ENCODE assay signal across 8 cellular contexts in the genomic region with DNA sequence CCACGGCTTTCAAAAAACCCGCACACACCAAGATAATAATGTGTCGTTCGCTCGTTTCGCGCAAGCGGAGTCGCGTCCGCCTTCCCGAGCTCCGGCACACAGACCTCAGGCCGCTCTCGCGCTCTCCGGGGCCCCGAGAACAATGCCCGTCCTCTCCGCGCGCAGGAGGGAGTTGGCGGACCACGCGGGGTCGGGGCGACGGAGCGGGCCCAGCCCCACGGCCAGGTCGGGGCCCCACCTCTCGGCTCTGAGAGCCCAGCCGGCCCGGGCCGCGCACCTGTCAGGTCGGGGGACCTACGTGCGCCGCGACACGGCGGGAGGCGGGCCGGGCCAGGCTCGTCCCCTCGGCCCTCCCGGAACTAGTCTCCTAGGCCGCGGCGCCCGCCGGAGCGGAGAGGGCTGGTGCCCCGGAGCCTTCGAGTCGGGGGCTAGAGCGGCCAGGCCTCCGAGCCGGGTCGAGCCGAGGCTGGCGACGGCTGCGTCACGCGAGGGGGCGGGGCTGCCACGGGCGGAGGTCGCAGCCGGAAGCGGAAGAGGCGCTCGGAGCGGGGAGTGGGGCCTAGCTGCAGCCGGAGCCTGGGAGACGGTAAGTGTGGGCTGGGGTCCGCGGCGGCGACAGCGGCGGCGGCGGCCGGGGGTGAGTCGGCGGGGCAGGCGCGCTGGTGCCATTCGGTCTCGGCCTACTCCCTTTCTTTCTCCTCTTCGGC. TPM values are rescaled to one million over a fixed set of nuclear protein-coding genes. Genes with fewer than 3 reads are reported as not detected.
DNase-seq lines count a peak whose midpoint lies in the region; ATAC-seq, FAIRE-seq and TF ChIP-seq lines count a peak whose summit lies in the region.

CLK3 (plus strand) TSS at position 524 of the 707 bp plus-strand sequence. CDS start 3,361 bp downstream, outside the sequence.

- no peak within 1 kb of the TSS for H3K23ac ChIP-seq in H1 (ENCODE audit: insufficient read length)
- peak within 1 kb of the TSS; percentile 67 for H3K23ac ChIP-seq in mesendoderm (ENCODE audit: low read length)

- peak in 1 of 3 experiments; percentile 11; a peak in 1 of 4 replicates for TF ChIP-seq CTCF in H1 (IDR thresholded peaks at IDR 0.05; ENCODE audit: control extremely low read depth in 1 of 3, insufficient read depth in 1 of 3, low read depth in 1 of 3, low read length in 3 of 3)

- H3K4me1 ChIP-seq in H1 (replicated peaks in 1 of 4; ENCODE audit: control insufficient read depth in 3 of 4, insufficient read depth in 4 of 4, low read length in 3 of 4) (peaks cover 0 to 5% (median 2%) of the 10 kb centered on the region in 4 experiments; a peak in 5 of 7 replicates), mesendoderm (ENCODE audit: control insufficient read depth, low read depth, low read length) (peaks cover 2% of the 10 kb centered on the region)

- H3K9ac ChIP-seq in H1 (replicated peaks in 1 of 4; ENCODE audit: extremely low read depth in 1 of 4, low read depth in 3 of 4, low read length in 3 of 4) (peak within 1 kb of the TSS; percentile 32 to 94 (median 82)), mesendoderm (ENCODE audit: low read length) (peak within 1 kb of the TSS; percentile 96)

- peaks cover 10% of the 10 kb centered on the region for H3K79me1 ChIP-seq in H1 (ENCODE audit: low read depth, low read length)
- H3K79me1 ChIP-seq in mesendoderm (ENCODE audit: low read length), result peaks cover 20% of the 10 kb centered on the region

- H3K4me2 ChIP-seq in H1 (ENCODE audit: insufficient read depth in 1 of 2, low read depth in 2 of 2, low read length in 2 of 2), result peak within 1 kb of the TSS; percentile 88 to 92
- H3K4me2 ChIP-seq in mesendoderm (ENCODE audit: low read length), result peak within 1 kb of the TSS; percentile 91

- no peak within 1 kb of the TSS for H2BK20ac ChIP-seq in H1 (ENCODE audit: low read length)

- DNase-seq in COLO829 (ENCODE audit: low spot score) (peak; percentile 67), HUDEP-2 (lab: John Stamatoyannopoulos, UW; ENCODE audit: unreplicated experiment in 76 of 76) (peak in 74 of 76 experiments; percentile 43 to 94 (median 87)), NOMO-1 treated with dmso at 0.1 percent for 144 hours (lab: John Stamatoyannopoulos, UW; ENCODE audit: unreplicated experiment) (peak; percentile 94), H1 (ENCODE audit: low read depth in 1 of 2, low spot score in 2 of 2) (peak; percentile 79 to 98), mesendoderm (peak; percentile 97)
- peak; percentile 93 to 97 (median 93) for DNase-seq in activated CD8-positive, alpha-beta memory T cell treated with anti-CD3 and anti-CD28 coated beads for 48 hours (ENCODE audit: low read depth in 2 of 3, low spot score in 2 of 3)
- DNase-seq in stimulated activated CD8-positive, alpha-beta memory T cell treated with anti-CD3 and anti-CD28 coated beads, Interleukin-15, amount 100 ng/mL, for 1 hour (ENCODE audit: low read depth), result peak; percentile 88

- peak; percentile 60 for ATAC-seq in GM21367 (IDR thresholded peaks at IDR 0.05; ENCODE audit: unreplicated experiment)

- peak in 1 of 2 experiments; percentile 85; a peak in 2 of 3 replicates for TF ChIP-seq POLR2A in H1 (IDR thresholded peaks at IDR 0.05; ENCODE audit: control extremely low read depth in 1 of 2, low read depth in 2 of 2, low read length in 2 of 2)

- no peaks in the 10 kb centered on the region for H3K9me3 ChIP-seq in H1 (ENCODE audit: insufficient read depth in 2 of 2, low read depth in 1 of 2, low read length in 1 of 2)

- 0 out of 3 replicates have a peak, but pooled peaks of 1 of the 2 experiments have one; percentile 17 for TF ChIP-seq EP300 in H1 (IDR thresholded peaks at IDR 0.05; ENCODE audit: borderline replicate concordance in 1 of 2, low read depth in 2 of 2, low read length in 2 of 2)

- H3K4me3 ChIP-seq in H1 (ENCODE audit: extremely low read depth in 1 of 4, insufficient read depth in 2 of 4, low read depth in 3 of 4, low read length in 4 of 4), result peak within 1 kb of the TSS; percentile 80 to 96 (median 84)
- H3K4me3 ChIP-seq in mesendoderm (ENCODE audit: low read length), result peak within 1 kb of the TSS; percentile 85

- no peak for FAIRE-seq in H1 (lab: Jason Lieb, UNC)

- H2AFZ ChIP-seq in H1 (ENCODE audit: low read length), result peak within 1 kb of the TSS; percentile 75; the same call in 1 of the 2 replicates

- H3K36me3 ChIP-seq in H1 (ENCODE audit: control insufficient read depth in 2 of 4, insufficient read depth in 4 of 4, low read length in 3 of 4) (peaks cover 6 to 12% (median 8%) of the 10 kb centered on the region in 4 experiments; a peak in 6 of 8 replicates), mesendoderm (ENCODE audit: control insufficient read depth, insufficient read depth, low read length) (no peaks in the 10 kb centered on the region)

- H3K79me2 ChIP-seq in H1 (ENCODE audit: control insufficient read depth in 1 of 2, insufficient read depth in 2 of 2, low read length in 2 of 2), result peaks cover 14 to 35% of the 10 kb centered on the region in 2 experiments
- H3K79me2 ChIP-seq in mesendoderm (ENCODE audit: control insufficient read depth, insufficient read depth, low read length), result peaks cover 30% of the 10 kb centered on the region

- H3K18ac ChIP-seq in H1 (ENCODE audit: extremely low read depth, low read length) (peak within 1 kb of the TSS; percentile 85; the same call in 1 of the 2 replicates), mesendoderm (ENCODE audit: low read length) (peak within 1 kb of the TSS; percentile 46)

- H4K8ac ChIP-seq in H1 (ENCODE audit: extremely low read depth, insufficient read depth, low read length) (peak within 1 kb of the TSS; percentile 94), mesendoderm (ENCODE audit: low read depth, low read length) (no peak within 1 kb of the TSS)

- WGBS in H1 (ENCODE audit: extremely low coverage in 1 of 2, insufficient coverage in 1 of 2, insufficient read length in 1 of 2, insufficient replicate concordance in 2 of 2, low coverage in 1 of 2, low lambda C conversion rate in 2 of 2, missing lambda C conversion rate in 1 of 2), 2 experiments, result 2% methylated on average over 53 of the region's 94 CpGs; no CpG with 5 or more reads in 1 of the 2 experiments
- WGBS in mesendoderm (ENCODE audit: extremely low coverage, insufficient coverage, low lambda C conversion rate), result no CpG with 5 or more reads among the region's 94 CpGs

- peak in 1 of 2 experiments; percentile 14; a peak in 1 of 4 replicates for TF ChIP-seq RAD21 in H1 (IDR thresholded peaks at IDR 0.05 in 1 of 2, conservative IDR thresholded peaks at IDR 0.05 in 1 of 2; ENCODE audit: low read depth in 2 of 2, low read length in 2 of 2)

- H3K27ac ChIP-seq in H1 (ENCODE audit: low read depth, low read length) (peak within 1 kb of the TSS; percentile 68), mesendoderm (ENCODE audit: low read depth, low read length) (peak within 1 kb of the TSS; percentile 93)

- H4K5ac ChIP-seq in H1 (ENCODE audit: insufficient read length, low read depth, low read length) (peak within 1 kb of the TSS; percentile 3), mesendoderm (ENCODE audit: low read length) (no peak within 1 kb of the TSS)

- no peak within 1 kb of the TSS for H2BK120ac ChIP-seq in H1 (replicated peaks; ENCODE audit: low read depth, low read length)
- no peak within 1 kb of the TSS for H2BK120ac ChIP-seq in mesendoderm (ENCODE audit: low read depth, low read length)

- peaks cover 16% of the 10 kb centered on the region; the same call in 1 of the 2 replicates for H3K23me2 ChIP-seq in H1 (ENCODE audit: low read depth, low read length)

- POLR2A ChIA-PET in H1 (lab: Charles Lee; ENCODE audit: partially characterized antibody), result interaction anchor here (0.6 to 10.0 kb wide), 15 partner anchors 11 to 184 kb away, joined by 3 to 122 read pairs (median 4); partner anchors contain the start of genes ARID3B and UBL7

- no peak within 1 kb of the TSS for H3K14ac ChIP-seq in H1 (ENCODE audit: insufficient read length)

- H3K56ac ChIP-seq in H1 (replicated peaks; ENCODE audit: insufficient read length, low read depth, low read length) (peak within 1 kb of the TSS; percentile 51), mesendoderm (ENCODE audit: low read length) (peak within 1 kb of the TSS; percentile 91)

- H2BK5ac ChIP-seq in H1 (ENCODE audit: low read depth, low read length) (peak within 1 kb of the TSS; percentile 73), mesendoderm (ENCODE audit: low read length) (no peak within 1 kb of the TSS)

- CTCF ChIA-PET in H1 (lab: Charles Lee; ENCODE audit: partially characterized antibody), result interaction anchor here (0.6 to 37.5 kb wide), 3 partner anchors 26 to 242 kb away, joined by 4 to 1439 read pairs (median 538); partner anchors contain the start of genes CSK and CYP1A2

- no peak within 1 kb of the TSS for H2BK15ac ChIP-seq in H1 (ENCODE audit: low read length)
- no peak within 1 kb of the TSS for H2BK15ac ChIP-seq in mesendoderm (replicated peaks; ENCODE audit: low read depth)

- peak within 1 kb of the TSS; percentile 52 for H4K91ac ChIP-seq in H1 (replicated peaks; ENCODE audit: insufficient read length, low read length)

- H3K27me3 ChIP-seq in H1 (replicated peaks in 1 of 4; ENCODE audit: control insufficient read depth in 3 of 4, extremely low read depth in 1 of 4, insufficient read depth in 3 of 4, low read length in 3 of 4), result peaks cover 0 to 15% (median 11%) of the 10 kb centered on the region in 4 experiments; a peak in 4 of 7 replicates
- H3K27me3 ChIP-seq in mesendoderm (ENCODE audit: insufficient read depth, low read length, poor library complexity), result no peaks in the 10 kb centered on the region

- H3K4ac ChIP-seq in H1 (replicated peaks; ENCODE audit: insufficient read length, low read depth, low read length) (no peak within 1 kb of the TSS), mesendoderm (ENCODE audit: low read depth, low read length) (peak within 1 kb of the TSS; percentile 64)

- H4K20me1 ChIP-seq in H1 (replicated peaks in 1 of 2; ENCODE audit: control insufficient read depth in 1 of 2, insufficient read depth in 2 of 2, low read length in 2 of 2), result peaks cover 14 to 36% of the 10 kb centered on the region in 2 experiments

- no peak within 1 kb of the TSS for H2AK5ac ChIP-seq in H1 (ENCODE audit: low read depth, low read length)
- no peak within 1 kb of the TSS for H2AK5ac ChIP-seq in mesendoderm (ENCODE audit: low read length)

- no peak within 1 kb of the TSS for H2BK12ac ChIP-seq in H1 (ENCODE audit: low read depth, low read length)

TF ChIP-seq in H1, 55 proteins besides CTCF, POLR2A, EP300 and RAD21 (continues in another document):
- TF ChIP-seq TEAD4 (IDR thresholded peaks at IDR 0.05; ENCODE audit: low read depth, low read length), result no peak; the same call in 1 of the 2 replicates

RNA-seq across cellular contexts. Expression of gene CLK3, which starts in this region (rescaled TPM):
- 42.4 and 43.5 TPM in 2 replicates for total RNA-seq in H1 (2021; fragmentation: NEBNext Ultra II Directional; extraction: Animal tissue kit (Norgen Biotek cat#: 25700))
- 67.3 and 75.6 TPM in 2 replicates for polyA plus RNA-seq in H1 (2011; rRNA removed)
- polyA plus RNA-seq in H1 (2011; cell fraction: cytosol; rRNA removed), result 75.7 TPM
- 149 TPM for polyA plus RNA-seq in H1 (2011; cell fraction: nucleus; rRNA removed)
- 40.8 to 48.1 TPM (median 45.6 TPM) in 4 replicates for polyA plus RNA-seq in H1 (2012, experiment 1 of 2)
- 24.6 TPM for polyA plus RNA-seq in H1 (2012, experiment 2 of 2)
- polyA plus RNA-seq in H1 (2013, experiment 1 of 2), result 37.3 TPM
- polyA plus RNA-seq in H1 (2013, experiment 2 of 2), result 36.4 TPM
- 48.8 and 72.9 TPM in 2 replicates for polyA minus RNA-seq in H1 (2011; rRNA and poly(A)+ RNA removed)
- polyA minus RNA-seq in H1 (2011; cell fraction: cytosol; rRNA and poly(A)+ RNA removed), result 24.0 TPM
- 91.8 TPM for polyA minus RNA-seq in H1 (2011; cell fraction: nucleus; rRNA and poly(A)+ RNA removed)
- 35.9 TPM for polyA plus RNA-seq in mesendoderm (2013, experiment 1 of 2)
- polyA plus RNA-seq in mesendoderm (2013, experiment 2 of 2), result 38.3 TPM

Comparison
In these comparisons a context has a peak if more than half of its experiments do, and no peak if none do; other contexts are left out.
1. Peak in every context shown above with its lines: DNase-seq, ATAC-seq, H3K4me3 ChIP-seq and H3K27ac ChIP-seq.